Comparison of ENCODE assay signal across 23 cellular contexts in the genomic region with DNA sequence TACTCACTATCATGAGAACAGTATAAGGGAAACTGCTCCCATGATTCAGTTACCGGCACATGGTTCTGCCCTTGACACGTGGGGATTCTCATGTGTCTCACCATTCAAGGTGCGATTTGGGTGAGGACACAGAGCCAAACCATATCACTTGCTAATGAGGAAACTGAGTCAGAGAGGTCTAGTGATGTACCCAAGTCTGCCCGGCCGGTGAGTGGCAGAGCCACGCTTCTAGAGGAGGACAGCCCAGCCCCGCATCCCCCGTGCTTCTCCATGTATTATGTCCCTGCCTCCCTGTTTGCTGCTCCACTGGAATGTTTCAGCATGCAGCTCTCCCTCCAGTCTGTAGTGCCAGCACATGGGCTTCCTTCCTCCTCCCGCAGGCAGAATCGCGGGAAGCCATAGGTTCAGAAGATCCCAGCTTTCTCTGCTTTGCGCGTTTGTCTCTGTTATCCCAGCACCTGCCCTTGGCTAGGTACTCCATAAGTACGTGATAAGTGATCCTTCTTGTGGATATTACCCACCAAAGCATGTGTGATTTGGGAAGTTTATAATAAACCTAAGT.
A peak's percentile ranks its signal among the peaks of the same experiment; 100 is the strongest.
DNase-seq lines count a peak whose midpoint lies in the region; ATAC-seq and TF ChIP-seq lines count a peak whose summit lies in the region.
"Had no signal": no experiment of that assay in that cellular context is flagged by ENCODE, and none has a peak within 500 bp of the region (broad histone marks: within the 10 kb centered on the region; RNA-seq: fewer than 3 reads in every experiment).

No MANE protein-coding gene starts in this region.

- no peaks in the 10 kb centered on the region for H3K79me1 ChIP-seq in mesendoderm (ENCODE audit: low read length)

- H3K79me2 ChIP-seq in mesendoderm (ENCODE audit: control insufficient read depth, insufficient read depth, low read length) = no peaks in the 10 kb centered on the region
- H3K79me2 ChIP-seq: parathyroid adenoma had no signal

- no peaks in the 10 kb centered on the region for H3K9me3 ChIP-seq in uterus
- H3K9me3 ChIP-seq: right lobe of liver, transverse colon had no signal

- no peak overlapping the region for H3K27ac ChIP-seq in mesendoderm (ENCODE audit: low read depth, low read length)
- peak overlapping the region; percentile 72 to 79 for H3K27ac ChIP-seq in uterus
- H3K27ac ChIP-seq: foreskin keratinocyte, parathyroid adenoma, right lobe of liver had no signal

- no peak overlapping the region for H2BK5ac ChIP-seq in mesendoderm (ENCODE audit: low read length)

- TF ChIP-seq CTCF in uterus (IDR thresholded peaks at IDR 0.05) (no peak), glutamatergic neuron (IDR thresholded peaks at IDR 0.05; ENCODE audit: partially characterized antibody, unreplicated experiment) (no peak)

- H3K18ac ChIP-seq in mesendoderm (ENCODE audit: low read length) = no peak overlapping the region

- no peak overlapping the region for H4K5ac ChIP-seq in mesendoderm (ENCODE audit: low read length)

- POLR2A ChIA-PET in activated naive CD8-positive, alpha-beta T cell treated with anti-CD3 and anti-CD28 coated beads, Interleukin-2, amount 10 ng/mL, durations not matched to agents 7 days and 5 days (lab: Charles Lee) = interaction anchor here (0.6 to 1.6 kb wide), 2 partner anchors 206 to 572 kb away, joined by 3 to 4 read pairs; no protein-coding TSS in a partner anchor

- H4K8ac ChIP-seq in mesendoderm (ENCODE audit: low read depth, low read length) = no peak overlapping the region

- H3K4me3 ChIP-seq in mesendoderm (ENCODE audit: low read length) (no peak overlapping the region), uterus (no peak overlapping the region)
- H3K4me3 ChIP-seq: right lobe of liver, transverse colon had no signal

- H2BK15ac ChIP-seq in mesendoderm (replicated peaks; ENCODE audit: low read depth) = no peak overlapping the region

- H3K4me1 ChIP-seq in mesendoderm (ENCODE audit: control insufficient read depth, low read depth, low read length) = peaks cover 17% of the 10 kb centered on the region
- peaks cover 3 to 19% of the 10 kb centered on the region in 2 donors for H3K4me1 ChIP-seq in uterus
- H3K4me1 ChIP-seq: parathyroid adenoma, right lobe of liver had no signal

- no peaks in the 10 kb centered on the region for H3K27me3 Mint-ChIP-seq in activated naive CD8-positive, alpha-beta T cell treated with anti-CD3 and anti-CD28 coated beads, Interleukin-2, amount 10 ng/mL, durations not matched to agents 7 days and 5 days
- peaks cover 1% of the 10 kb centered on the region for H3K27me3 Mint-ChIP-seq in glutamatergic neuron (ENCODE audit: unreplicated experiment)
- H3K27me3 Mint-ChIP-seq: activated B cell treated with CpG ODN at 0.5 μM for 24 hours; activated CD4-positive, alpha-beta memory T cell treated with anti-CD3 and anti-CD28 coated beads for 36 hours; CD8-positive, alpha-beta memory T cell; naive thymus-derived CD8-positive, alpha-beta T cell; stimulated activated memory B cell treated with anti-CD40 and anti-IgM and Interleukin-4, amounts not matched to agents 10 μg/mL and 1 μg/mL and 100 μg/mL, for 72 hours had no signal

- no peak overlapping the region for H3K4me2 ChIP-seq in mesendoderm (ENCODE audit: low read length)

- H3K36me3 ChIP-seq in mesendoderm (ENCODE audit: control insufficient read depth, insufficient read depth, low read length) (no peaks in the 10 kb centered on the region), uterus (no peaks in the 10 kb centered on the region)

- no peak for ATAC-seq in activated naive CD8-positive, alpha-beta T cell treated with anti-CD3 and anti-CD28 coated beads, Interleukin-2, amount 10 ng/mL, durations not matched to agents 7 days and 5 days (ENCODE audit: low read depth)
- ATAC-seq: foreskin keratinocyte; naive thymus-derived CD8-positive, alpha-beta T cell; right lobe of liver; stimulated activated memory B cell treated with anti-CD40 and anti-IgM and Interleukin-4, amounts not matched to agents 10 μg/mL and 1 μg/mL and 100 μg/mL, for 72 hours had no signal

- DNase-seq in stimulated activated CD4-positive, alpha-beta T cell treated with anti-CD3 and anti-CD28 coated beads, Interleukin-1b, Interleukin-23, amount 100 ng/mL, for 48 hours = peak; percentile 14
- no peak for DNase-seq in stimulated activated CD4-positive, alpha-beta T cell treated with anti-CD3 and anti-CD28 coated beads, Interleukin-12 subunit alpha, Interleukin-12 subunit beta, amount 100 ng/mL, for 4 hours
- no peak for DNase-seq in activated naive CD8-positive, alpha-beta T cell treated with anti-CD3 and anti-CD28 coated beads, Interleukin-2, amount 10 ng/mL, durations not matched to agents 7 days and 5 days
- DNase-seq in mesendoderm (no peak), uterus (peak in 1 of 2 donors; percentile 44), NCI-H146 treated with DMSO at 0.1 percent for 48 hours (lab: John Stamatoyannopoulos, UW; ENCODE audit: unreplicated experiment) (no peak), anterior cingulate cortex (lab: John Stamatoyannopoulos, UW) (no peak), glutamatergic neuron (no peak)
- DNase-seq: activated B cell treated with CpG ODN at 0.5 μM for 24 hours; activated CD4-positive, alpha-beta memory T cell treated with anti-CD3 and anti-CD28 coated beads for 36 hours; CD8-positive, alpha-beta memory T cell; DMS53; foreskin keratinocyte; GOT3; hypothalamus; KG1; naive thymus-derived CD8-positive, alpha-beta T cell; T-helper 9 cell; transverse colon had no signal

- peaks cover 62% of the 10 kb centered on the region for H3K4me1 Mint-ChIP-seq in activated naive CD8-positive, alpha-beta T cell treated with anti-CD3 and anti-CD28 coated beads, Interleukin-2, amount 10 ng/mL, durations not matched to agents 7 days and 5 days
- peaks cover 18% of the 10 kb centered on the region for H3K4me1 Mint-ChIP-seq in glutamatergic neuron (ENCODE audit: low read depth, unreplicated experiment)

- no peak overlapping the region for H3K23ac ChIP-seq in mesendoderm (ENCODE audit: low read length)

- no CpG with 5 or more reads among the region's 14 CpGs for WGBS in mesendoderm (ENCODE audit: extremely low coverage, insufficient coverage, low lambda C conversion rate)

- no peak overlapping the region for H2BK120ac ChIP-seq in mesendoderm (ENCODE audit: low read depth, low read length)

- H2AK5ac ChIP-seq in mesendoderm (ENCODE audit: low read length) = peak overlapping the region; percentile 4

- peak overlapping the region; percentile 45 for H3K4ac ChIP-seq in mesendoderm (ENCODE audit: low read depth, low read length)

- no peaks in the 10 kb centered on the region for H3K9me3 Mint-ChIP-seq in activated naive CD8-positive, alpha-beta T cell treated with anti-CD3 and anti-CD28 coated beads, Interleukin-2, amount 10 ng/mL, durations not matched to agents 7 days and 5 days
- peaks cover 3% of the 10 kb centered on the region for H3K9me3 Mint-ChIP-seq in glutamatergic neuron (ENCODE audit: unreplicated experiment)
- H3K9me3 Mint-ChIP-seq: activated B cell treated with CpG ODN at 0.5 μM for 24 hours; activated CD4-positive, alpha-beta memory T cell treated with anti-CD3 and anti-CD28 coated beads for 36 hours; activated T-helper 1 cell treated with anti-CD3 and anti-CD28 coated beads, Interleukin-12 subunit alpha, Interleukin-12 subunit beta, Interleukin-2, Interleukin-4 antibody, amounts not matched to agents 30 ng/mL and 10 ng/mL and 1 ng/mL, durations not matched to agents 14 hours and 24 hours and 36 hours; CD8-positive, alpha-beta memory T cell; naive thymus-derived CD8-positive, alpha-beta T cell; stimulated activated memory B cell treated with anti-CD40 and anti-IgM and Interleukin-4, amounts not matched to agents 10 μg/mL and 1 μg/mL and 100 μg/mL, for 72 hours had no signal

- no peaks in the 10 kb centered on the region for H3K27me3 ChIP-seq in mesendoderm (ENCODE audit: insufficient read depth, low read length, poor library complexity)
- no peaks in the 10 kb centered on the region for H3K27me3 ChIP-seq in uterus
- H3K27me3 ChIP-seq: foreskin keratinocyte, right lobe of liver, transverse colon had no signal

- H3K36me3 Mint-ChIP-seq in activated naive CD8-positive, alpha-beta T cell treated with anti-CD3 and anti-CD28 coated beads, Interleukin-2, amount 10 ng/mL, durations not matched to agents 7 days and 5 days = peaks cover 55% of the 10 kb centered on the region
- H3K36me3 Mint-ChIP-seq in glutamatergic neuron (ENCODE audit: unreplicated experiment) = peaks cover 3% of the 10 kb centered on the region

- H3K27ac Mint-ChIP-seq in activated naive CD8-positive, alpha-beta T cell treated with anti-CD3 and anti-CD28 coated beads, Interleukin-2, amount 10 ng/mL, durations not matched to agents 7 days and 5 days = peak overlapping the region; percentile 11
- no peak overlapping the region for H3K27ac Mint-ChIP-seq in glutamatergic neuron (ENCODE audit: unreplicated experiment)
- H3K27ac Mint-ChIP-seq: activated B cell treated with CpG ODN at 0.5 μM for 24 hours; activated CD4-positive, alpha-beta memory T cell treated with anti-CD3 and anti-CD28 coated beads for 36 hours; activated T-helper 1 cell treated with anti-CD3 and anti-CD28 coated beads, Interleukin-12 subunit alpha, Interleukin-12 subunit beta, Interleukin-2, Interleukin-4 antibody, amounts not matched to agents 30 ng/mL and 10 ng/mL and 1 ng/mL, durations not matched to agents 14 hours and 24 hours and 36 hours; naive thymus-derived CD8-positive, alpha-beta T cell had no signal

- H3K9ac ChIP-seq in mesendoderm (ENCODE audit: low read length) = no peak overlapping the region
- H3K9ac ChIP-seq: parathyroid adenoma had no signal

- no peak overlapping the region for H3K4me3 Mint-ChIP-seq in activated naive CD8-positive, alpha-beta T cell treated with anti-CD3 and anti-CD28 coated beads, Interleukin-2, amount 10 ng/mL, durations not matched to agents 7 days and 5 days
- no peak overlapping the region for H3K4me3 Mint-ChIP-seq in glutamatergic neuron (ENCODE audit: unreplicated experiment)
- H3K4me3 Mint-ChIP-seq: activated B cell treated with CpG ODN at 0.5 μM for 24 hours; activated CD4-positive, alpha-beta memory T cell treated with anti-CD3 and anti-CD28 coated beads for 36 hours; activated T-helper 1 cell treated with anti-CD3 and anti-CD28 coated beads, Interleukin-12 subunit alpha, Interleukin-12 subunit beta, Interleukin-2, Interleukin-4 antibody, amounts not matched to agents 30 ng/mL and 10 ng/mL and 1 ng/mL, durations not matched to agents 14 hours and 24 hours and 36 hours; CD8-positive, alpha-beta memory T cell; naive thymus-derived CD8-positive, alpha-beta T cell; stimulated activated memory B cell treated with anti-CD40 and anti-IgM and Interleukin-4, amounts not matched to agents 10 μg/mL and 1 μg/mL and 100 μg/mL, for 72 hours had no signal

- TF ChIP-seq POLR2A in uterus (IDR thresholded peaks at IDR 0.05) = no peak

- no peak overlapping the region for H3K56ac ChIP-seq in mesendoderm (ENCODE audit: low read length)

- intact Hi-C loops in uterus (cut with DNase I; ENCODE audit: low total_unique reads) = no loop called here
